In the genomic region with DNA sequence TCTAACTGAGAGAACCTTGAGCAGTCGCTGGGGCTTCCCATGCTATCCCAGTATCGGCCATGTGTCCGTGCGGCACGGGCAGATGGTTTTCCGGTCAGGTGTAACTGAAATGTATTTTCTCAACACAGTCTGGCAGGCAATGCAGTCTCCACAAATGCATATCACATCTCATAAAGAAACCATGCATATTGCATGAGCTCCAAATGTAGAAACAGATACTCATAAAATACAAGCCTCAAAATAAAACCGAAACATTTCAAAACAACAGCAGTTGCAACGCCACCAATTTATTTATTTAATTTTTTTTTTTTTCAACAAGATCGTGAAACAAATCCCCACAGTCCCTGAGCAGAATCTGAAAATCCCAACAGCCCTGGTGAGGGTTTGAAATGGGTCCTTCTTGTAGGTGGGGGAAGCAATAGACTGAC, we compare ENCODE assay signal across 13 cellular contexts.
DNase-seq lines count a peak whose midpoint lies in the region; ATAC-seq and TF ChIP-seq lines count a peak whose summit lies in the region.
"Had no signal": no experiment of that assay in that cellular context is flagged by ENCODE, and none has a peak within 500 bp of the region (broad histone marks: within the 10 kb centered on the region; RNA-seq: fewer than 3 reads in every experiment).

No MANE protein-coding gene starts in this region.

- H3K4me1 Mint-ChIP-seq in memory B cell: peaks cover 67% of the 10 kb centered on the region
- H3K4me1 Mint-ChIP-seq in activated naive CD4-positive, alpha-beta T cell treated with anti-CD3 and anti-CD28 coated beads, Interleukin-2, amount 10 ng/mL, durations not matched to agents 7 days and 5 days: peaks cover 69% of the 10 kb centered on the region
- H3K4me1 Mint-ChIP-seq: neural crest cell had no signal

- CTCF ChIA-PET in activated naive CD4-positive, alpha-beta T cell treated with anti-CD3 and anti-CD28 coated beads, Interleukin-2, amount 10 ng/mL, durations not matched to agents 7 days and 5 days (lab: Charles Lee): interaction anchor here (0.6 kb wide), 1 partner anchor 629 kb away, joined by 3 read pairs; no protein-coding TSS in a partner anchor

- no peaks in the 10 kb centered on the region for H3K36me3 ChIP-seq in lower lobe of right lung
- H3K36me3 ChIP-seq: vagina had no signal

- H3K9me3 Mint-ChIP-seq in memory B cell: no peaks in the 10 kb centered on the region
- peaks cover 17% of the 10 kb centered on the region for H3K9me3 Mint-ChIP-seq in activated naive CD4-positive, alpha-beta T cell treated with anti-CD3 and anti-CD28 coated beads, Interleukin-2, amount 10 ng/mL, durations not matched to agents 7 days and 5 days

- intact Hi-C loops in lower lobe of right lung (cut with DNase I): no loop called here

- no peaks in the 10 kb centered on the region for H3K4me1 ChIP-seq in lower lobe of right lung
- H3K4me1 ChIP-seq: vagina had no signal

- TF ChIP-seq CTCF in lower lobe of right lung (IDR thresholded peaks at IDR 0.05): no peak

- peak overlapping the region; percentile 80 for H3K27ac Mint-ChIP-seq in memory B cell
- H3K27ac Mint-ChIP-seq in activated naive CD4-positive, alpha-beta T cell treated with anti-CD3 and anti-CD28 coated beads, Interleukin-2, amount 10 ng/mL, durations not matched to agents 7 days and 5 days: no peak overlapping the region

- H3K27me3 Mint-ChIP-seq in memory B cell: no peaks in the 10 kb centered on the region
- peaks cover 5% of the 10 kb centered on the region for H3K27me3 Mint-ChIP-seq in activated naive CD4-positive, alpha-beta T cell treated with anti-CD3 and anti-CD28 coated beads, Interleukin-2, amount 10 ng/mL, durations not matched to agents 7 days and 5 days

- ATAC-seq in GM18511 (IDR thresholded peaks at IDR 0.05; ENCODE audit: unreplicated experiment) (peak; percentile 65), GM21717 (IDR thresholded peaks at IDR 0.05; ENCODE audit: unreplicated experiment) (peak; percentile 55), HG03469 (IDR thresholded peaks at IDR 0.05; ENCODE audit: unreplicated experiment) (peak; percentile 26), memory B cell (ENCODE audit: low read depth) (no peak), lower lobe of right lung (no peak)

- no peaks in the 10 kb centered on the region for H3K9me3 ChIP-seq in lower lobe of right lung
- H3K9me3 ChIP-seq: vagina had no signal

- H3K36me3 Mint-ChIP-seq in memory B cell: no peaks in the 10 kb centered on the region
- peaks cover 3% of the 10 kb centered on the region for H3K36me3 Mint-ChIP-seq in activated naive CD4-positive, alpha-beta T cell treated with anti-CD3 and anti-CD28 coated beads, Interleukin-2, amount 10 ng/mL, durations not matched to agents 7 days and 5 days

- no peaks in the 10 kb centered on the region for H3K27me3 ChIP-seq in lower lobe of right lung (ENCODE audit: low read depth)
- H3K27me3 ChIP-seq: vagina had no signal

- H3K27ac ChIP-seq in lower lobe of right lung: no peak overlapping the region
- H3K27ac ChIP-seq: vagina had no signal

- no peak overlapping the region for H3K4me3 ChIP-seq in lower lobe of right lung
- H3K4me3 ChIP-seq: vagina had no signal

- peak overlapping the region; percentile 60 for H3K4me3 Mint-ChIP-seq in memory B cell
- no peak overlapping the region for H3K4me3 Mint-ChIP-seq in activated naive CD4-positive, alpha-beta T cell treated with anti-CD3 and anti-CD28 coated beads, Interleukin-2, amount 10 ng/mL, durations not matched to agents 7 days and 5 days
- H3K4me3 Mint-ChIP-seq: neural crest cell had no signal

- DNase-seq in memory B cell (ENCODE audit: low spot score in 2 of 2) (no peak), NCI-H1417 treated with DMSO at 0.1 percent for 48 hours (lab: John Stamatoyannopoulos, UW) (no peak), lower lobe of right lung (no peak), pons (ENCODE audit: low spot score) (no peak)
- DNase-seq in activated naive CD4-positive, alpha-beta T cell treated with anti-CD3 and anti-CD28 coated beads, Interleukin-2, amount 10 ng/mL, durations not matched to agents 7 days and 5 days: no peak
- DNase-seq: activated CD8-positive, alpha-beta memory T cell treated with anti-CD3 and anti-CD28 coated beads, Interleukin-2, amount 50 U/mL, for 48 hours; NCI-H1930; T-helper 1 cell had no signal

Comparison
In these comparisons a context has a peak if more than half of its experiments do, and no peak if none do; other contexts are left out.
1. ATAC-seq: peak in GM18511 (single experiment), GM21717 (single experiment) and HG03469 (single experiment); none in memory B cell (single experiment) and lower lobe of right lung (0 of 2).